In the genomic region with DNA sequence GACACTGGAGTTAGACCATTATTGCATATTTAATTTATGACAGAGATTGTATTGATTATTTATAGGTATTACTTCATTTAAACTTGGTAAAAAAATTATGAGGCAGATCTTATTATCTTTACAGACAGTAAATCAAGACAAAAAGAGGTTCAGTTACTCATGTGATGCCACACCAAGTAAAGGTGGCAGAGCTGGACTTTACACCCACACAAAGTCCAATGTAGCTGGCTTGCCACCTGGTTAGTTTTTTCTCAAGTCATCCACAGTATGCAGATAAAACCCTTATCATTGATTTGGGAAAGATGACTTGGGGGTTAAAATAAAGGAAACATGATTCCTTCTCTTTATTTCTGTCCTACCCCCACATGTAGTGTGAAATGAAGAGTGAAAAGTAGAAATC, we compare ENCODE assay signal across 31 cellular contexts.
DNase-seq lines count a peak whose midpoint lies in the region; FAIRE-seq lines count a peak whose summit lies in the region.
"Had no signal": no experiment of that assay in that cellular context is flagged by ENCODE, and none has a peak within 500 bp of the region (broad histone marks: within the 10 kb centered on the region; RNA-seq: fewer than 3 reads in every experiment).

No MANE protein-coding gene starts in this region.

- no peak overlapping the region for H3K27ac ChIP-seq in small intestine (ENCODE audit: low read depth in 1 of 2, low read length in 1 of 2)
- H3K27ac ChIP-seq: 22Rv1; A549; BLaER1; BLaER1 treated with 17β-estradiol and CSF1 and Interleukin-3, amounts not matched to agents 10 nM and 100 nM; C4-2B had no signal

- FAIRE-seq in small intestine (lab: Jason Lieb, UNC) = no peak
- FAIRE-seq: A204.1, A549, D721Med had no signal

- DNase-seq in mucosa of gallbladder (ENCODE audit: low spot score) = peak; percentile 79
- peak; percentile 51 for DNase-seq in small intestine
- DNase-seq in SHP77 treated with DMSO at 0.1 percent for 48 hours (lab: John Stamatoyannopoulos, UW) = no peak
- no peak for DNase-seq in NCI-H2081 (lab: John Stamatoyannopoulos, UW)
- DNase-seq: 8988T; ACHN; AML-193; BE2C; C1 segment of cervical spinal cord; Caco-2; Calu3; CD4-positive, alpha-beta memory T cell; CD4-positive, alpha-beta T cell; CD4-positive, CD25-positive, alpha-beta regulatory T cell; CD8-positive, alpha-beta memory T cell; CD8-positive, alpha-beta T cell; COR-L47; DMS 273 treated with DMSO at 0.1 percent for 48 hours; DMS153; DMS53; DMS79; DMS79 treated with DMSO at 0.1 percent for 48 hours; DND-41; EL had no signal

- no peaks in the 10 kb centered on the region for H3K27me3 ChIP-seq in small intestine (ENCODE audit: control insufficient read depth in 2 of 2, insufficient read depth in 2 of 2, low read length in 2 of 2)
- H3K27me3 ChIP-seq: BE2C; BLaER1; BLaER1 treated with 17β-estradiol and CSF1 and Interleukin-3, amounts not matched to agents 10 nM and 100 nM had no signal

- no peaks in the 10 kb centered on the region for H3K9me3 ChIP-seq in small intestine (ENCODE audit: control insufficient read depth, low read depth)
- H3K9me3 ChIP-seq: A549; BE2C; BLaER1; BLaER1 treated with 17β-estradiol and CSF1 and Interleukin-3, amounts not matched to agents 10 nM and 100 nM; Caco-2 had no signal

- H3K4me1 ChIP-seq in small intestine (ENCODE audit: control insufficient read depth in 2 of 2, insufficient read depth in 1 of 2, low read depth in 1 of 2, low read length in 1 of 2) = no peaks in the 10 kb centered on the region
- H3K4me1 ChIP-seq: A549; BE2C; BLaER1; BLaER1 treated with 17β-estradiol and CSF1 and Interleukin-3, amounts not matched to agents 10 nM and 100 nM; Caco-2 had no signal

- no peak overlapping the region for H3K4me3 ChIP-seq in small intestine (ENCODE audit: low read depth in 1 of 2, low read length in 2 of 2)
- H3K4me3 ChIP-seq: A549; BLaER1; BLaER1 treated with 17β-estradiol and CSF1 and Interleukin-3, amounts not matched to agents 10 nM and 100 nM had no signal

- H3K36me3 ChIP-seq in small intestine (ENCODE audit: control insufficient read depth in 2 of 2, insufficient read depth in 2 of 2, low read length in 2 of 2) = no peaks in the 10 kb centered on the region
- H3K36me3 ChIP-seq: BE2C; BLaER1; BLaER1 treated with 17β-estradiol and CSF1 and Interleukin-3, amounts not matched to agents 10 nM and 100 nM had no signal

Comparison
In these comparisons a context has a peak if more than half of its experiments do, and no peak if none do; other contexts are left out.
1. DNase-seq: peak in mucosa of gallbladder (single experiment) and small intestine (single experiment); none in SHP77 treated with DMSO at 0.1 percent for 48 hours (single experiment) and NCI-H2081 (0 of 2).